Comparison of ENCODE assay signal across 3 cellular contexts in the genomic region with DNA sequence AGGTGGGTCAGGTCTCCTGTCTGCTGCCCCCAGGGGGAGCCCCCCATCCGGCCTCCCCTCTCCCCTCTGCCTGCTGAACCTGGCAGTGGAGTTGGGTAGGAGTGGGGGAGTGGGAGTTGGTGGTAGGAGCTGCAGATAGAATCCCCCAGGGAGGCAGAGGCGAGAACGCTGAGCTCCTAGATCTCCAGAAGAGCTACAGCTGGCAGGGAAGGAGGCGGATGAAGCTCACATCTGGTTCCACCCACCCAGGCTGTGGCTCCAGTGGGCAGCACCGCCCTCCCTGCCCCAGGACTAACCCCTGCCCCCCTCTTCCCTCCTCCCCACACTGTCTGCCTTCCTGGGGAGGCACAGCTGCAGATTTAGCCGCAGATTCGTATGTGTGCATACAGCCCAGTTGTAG.
TF ChIP-seq lines count a peak whose summit lies in the region.

No MANE protein-coding gene starts in this region.

TF ChIP-seq in SK-N-SH, 30 proteins besides CTCF, POLR2A, EP300 and RAD21:
- TF ChIP-seq MXI1 (IDR thresholded peaks at IDR 0.05; ENCODE audit: low read depth, low read length) = no peak
- TF ChIP-seq, protein P1, sequence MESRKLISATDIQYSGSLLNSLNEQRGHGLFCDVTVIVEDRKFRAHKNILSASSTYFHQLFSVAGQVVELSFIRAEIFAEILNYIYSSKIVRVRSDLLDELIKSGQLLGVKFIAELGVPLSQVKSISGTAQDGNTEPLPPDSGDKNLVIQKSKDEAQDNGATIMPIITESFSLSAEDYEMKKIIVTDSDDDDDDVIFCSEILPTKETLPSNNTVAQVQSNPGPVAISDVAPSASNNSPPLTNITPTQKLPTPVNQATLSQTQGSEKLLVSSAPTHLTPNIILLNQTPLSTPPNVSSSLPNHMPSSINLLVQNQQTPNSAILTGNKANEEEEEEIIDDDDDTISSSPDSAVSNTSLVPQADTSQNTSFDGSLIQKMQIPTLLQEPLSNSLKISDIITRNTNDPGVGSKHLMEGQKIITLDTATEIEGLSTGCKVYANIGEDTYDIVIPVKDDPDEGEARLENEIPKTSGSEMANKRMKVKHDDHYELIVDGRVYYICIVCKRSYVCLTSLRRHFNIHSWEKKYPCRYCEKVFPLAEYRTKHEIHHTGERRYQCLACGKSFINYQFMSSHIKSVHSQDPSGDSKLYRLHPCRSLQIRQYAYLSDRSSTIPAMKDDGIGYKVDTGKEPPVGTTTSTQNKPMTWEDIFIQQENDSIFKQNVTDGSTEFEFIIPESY (IDR thresholded peaks at IDR 0.05; ENCODE audit: borderline replicate concordance, low read depth) = no peak
- no peak for TF ChIP-seq TCF12 (IDR thresholded peaks at IDR 0.05)
- TF ChIP-seq CHD2 (IDR thresholded peaks at IDR 0.05; ENCODE audit: low read length, partially characterized antibody) = no peak
- TF ChIP-seq, protein P2, sequence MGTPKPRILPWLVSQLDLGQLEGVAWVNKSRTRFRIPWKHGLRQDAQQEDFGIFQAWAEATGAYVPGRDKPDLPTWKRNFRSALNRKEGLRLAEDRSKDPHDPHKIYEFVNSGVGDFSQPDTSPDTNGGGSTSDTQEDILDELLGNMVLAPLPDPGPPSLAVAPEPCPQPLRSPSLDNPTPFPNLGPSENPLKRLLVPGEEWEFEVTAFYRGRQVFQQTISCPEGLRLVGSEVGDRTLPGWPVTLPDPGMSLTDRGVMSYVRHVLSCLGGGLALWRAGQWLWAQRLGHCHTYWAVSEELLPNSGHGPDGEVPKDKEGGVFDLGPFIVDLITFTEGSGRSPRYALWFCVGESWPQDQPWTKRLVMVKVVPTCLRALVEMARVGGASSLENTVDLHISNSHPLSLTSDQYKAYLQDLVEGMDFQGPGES (IDR thresholded peaks at IDR 0.05; ENCODE audit: low read depth, low read length) = no peak
- no peak for TF ChIP-seq RXRA (IDR thresholded peaks at IDR 0.05; ENCODE audit: borderline replicate concordance, low read depth)
- TF ChIP-seq RCOR1 (IDR thresholded peaks at IDR 0.05; ENCODE audit: low read length) = no peak
- TF ChIP-seq, protein P3, sequence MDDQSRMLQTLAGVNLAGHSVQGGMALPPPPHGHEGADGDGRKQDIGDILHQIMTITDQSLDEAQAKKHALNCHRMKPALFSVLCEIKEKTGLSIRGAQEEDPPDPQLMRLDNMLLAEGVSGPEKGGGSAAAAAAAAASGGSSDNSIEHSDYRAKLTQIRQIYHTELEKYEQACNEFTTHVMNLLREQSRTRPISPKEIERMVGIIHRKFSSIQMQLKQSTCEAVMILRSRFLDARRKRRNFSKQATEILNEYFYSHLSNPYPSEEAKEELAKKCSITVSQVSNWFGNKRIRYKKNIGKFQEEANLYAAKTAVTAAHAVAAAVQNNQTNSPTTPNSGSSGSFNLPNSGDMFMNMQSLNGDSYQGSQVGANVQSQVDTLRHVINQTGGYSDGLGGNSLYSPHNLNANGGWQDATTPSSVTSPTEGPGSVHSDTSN (IDR thresholded peaks at IDR 0.05) = no peak
- TF ChIP-seq SMC3 (IDR thresholded peaks at IDR 0.05; ENCODE audit: low read depth, low read length) = no peak
- no peak for TF ChIP-seq GABPA (IDR thresholded peaks at IDR 0.05; ENCODE audit: low read depth)
- no peak for TF ChIP-seq NFIC (IDR thresholded peaks at IDR 0.05; ENCODE audit: borderline replicate concordance)
- TF ChIP-seq MEF2A (IDR thresholded peaks at IDR 0.05; ENCODE audit: borderline replicate concordance, low read depth) = no peak
- no peak for TF ChIP-seq JUND (IDR thresholded peaks at IDR 0.05)
- no peak for TF ChIP-seq GATA2 (CRISPR knock-in tag; IDR thresholded peaks at IDR 0.05)
- TF ChIP-seq, protein P4, sequence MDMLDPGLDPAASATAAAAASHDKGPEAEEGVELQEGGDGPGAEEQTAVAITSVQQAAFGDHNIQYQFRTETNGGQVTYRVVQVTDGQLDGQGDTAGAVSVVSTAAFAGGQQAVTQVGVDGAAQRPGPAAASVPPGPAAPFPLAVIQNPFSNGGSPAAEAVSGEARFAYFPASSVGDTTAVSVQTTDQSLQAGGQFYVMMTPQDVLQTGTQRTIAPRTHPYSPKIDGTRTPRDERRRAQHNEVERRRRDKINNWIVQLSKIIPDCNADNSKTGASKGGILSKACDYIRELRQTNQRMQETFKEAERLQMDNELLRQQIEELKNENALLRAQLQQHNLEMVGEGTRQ (IDR thresholded peaks at IDR 0.05; ENCODE audit: borderline replicate concordance, low read depth, low read length) = no peak
- TF ChIP-seq TAF1 (IDR thresholded peaks at IDR 0.05; ENCODE audit: borderline replicate concordance, low read depth, low read length) = no peak

TF ChIP-seq in SK-N-SH treated with all-trans-retinoic acid at 6 μM for 48 hours, 23 proteins besides CTCF, POLR2A, EP300 and RAD21:
- no peak for TF ChIP-seq ISL1 (CRISPR knock-in tag; IDR thresholded peaks at IDR 0.05)
- TF ChIP-seq ZNF70 (CRISPR knock-in tag; IDR thresholded peaks at IDR 0.05) = no peak
- no peak for TF ChIP-seq PPARA (CRISPR knock-in tag; IDR thresholded peaks at IDR 0.05; ENCODE audit: borderline replicate concordance)
- no peak for TF ChIP-seq TOX (CRISPR knock-in tag; IDR thresholded peaks at IDR 0.05; ENCODE audit: borderline replicate concordance)
- TF ChIP-seq ZFP30 (CRISPR knock-in tag; IDR thresholded peaks at IDR 0.05) = no peak
- TF ChIP-seq, protein P5, sequence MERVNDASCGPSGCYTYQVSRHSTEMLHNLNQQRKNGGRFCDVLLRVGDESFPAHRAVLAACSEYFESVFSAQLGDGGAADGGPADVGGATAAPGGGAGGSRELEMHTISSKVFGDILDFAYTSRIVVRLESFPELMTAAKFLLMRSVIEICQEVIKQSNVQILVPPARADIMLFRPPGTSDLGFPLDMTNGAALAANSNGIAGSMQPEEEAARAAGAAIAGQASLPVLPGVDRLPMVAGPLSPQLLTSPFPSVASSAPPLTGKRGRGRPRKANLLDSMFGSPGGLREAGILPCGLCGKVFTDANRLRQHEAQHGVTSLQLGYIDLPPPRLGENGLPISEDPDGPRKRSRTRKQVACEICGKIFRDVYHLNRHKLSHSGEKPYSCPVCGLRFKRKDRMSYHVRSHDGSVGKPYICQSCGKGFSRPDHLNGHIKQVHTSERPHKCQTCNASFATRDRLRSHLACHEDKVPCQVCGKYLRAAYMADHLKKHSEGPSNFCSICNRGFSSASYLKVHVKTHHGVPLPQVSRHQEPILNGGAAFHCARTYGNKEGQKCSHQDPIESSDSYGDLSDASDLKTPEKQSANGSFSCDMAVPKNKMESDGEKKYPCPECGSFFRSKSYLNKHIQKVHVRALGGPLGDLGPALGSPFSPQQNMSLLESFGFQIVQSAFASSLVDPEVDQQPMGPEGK (CRISPR knock-in tag; IDR thresholded peaks at IDR 0.05; ENCODE audit: borderline replicate concordance) = no peak
- TF ChIP-seq, protein P6, sequence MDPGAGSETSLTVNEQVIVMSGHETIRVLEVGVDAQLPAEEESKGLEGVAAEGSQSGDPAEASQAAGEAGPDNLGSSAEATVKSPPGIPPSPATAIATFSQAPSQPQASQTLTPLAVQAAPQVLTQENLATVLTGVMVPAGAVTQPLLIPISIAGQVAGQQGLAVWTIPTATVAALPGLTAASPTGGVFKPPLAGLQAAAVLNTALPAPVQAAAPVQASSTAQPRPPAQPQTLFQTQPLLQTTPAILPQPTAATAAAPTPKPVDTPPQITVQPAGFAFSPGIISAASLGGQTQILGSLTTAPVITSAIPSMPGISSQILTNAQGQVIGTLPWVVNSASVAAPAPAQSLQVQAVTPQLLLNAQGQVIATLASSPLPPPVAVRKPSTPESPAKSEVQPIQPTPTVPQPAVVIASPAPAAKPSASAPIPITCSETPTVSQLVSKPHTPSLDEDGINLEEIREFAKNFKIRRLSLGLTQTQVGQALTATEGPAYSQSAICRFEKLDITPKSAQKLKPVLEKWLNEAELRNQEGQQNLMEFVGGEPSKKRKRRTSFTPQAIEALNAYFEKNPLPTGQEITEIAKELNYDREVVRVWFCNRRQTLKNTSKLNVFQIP (CRISPR knock-in tag; IDR thresholded peaks at IDR 0.05; ENCODE audit: borderline replicate concordance, low read depth) = no peak
- TF ChIP-seq OSR1 (CRISPR knock-in tag; IDR thresholded peaks at IDR 0.05) = no peak
- no peak for TF ChIP-seq TCF4 (CRISPR knock-in tag; IDR thresholded peaks at IDR 0.05; ENCODE audit: borderline replicate concordance)
- no peak for TF ChIP-seq ESRRG (CRISPR knock-in tag; IDR thresholded peaks at IDR 0.05)

TF ChIP-seq in K562, 482 proteins besides CTCF, POLR2A, EP300 and RAD21:
- TF ChIP-seq TSC22D4 (tag; IDR thresholded peaks at IDR 0.05) (no peak), ZNF184 (CRISPR knock-in tag; IDR thresholded peaks at IDR 0.05) (no peak), ETV1 (tag; conservative IDR thresholded peaks at IDR 0.05; ENCODE audit: low read depth) (no peak), NCOA4 (IDR thresholded peaks at IDR 0.05; ENCODE audit: partially characterized antibody) (no peak), ARHGAP35 (IDR thresholded peaks at IDR 0.05; ENCODE audit: partially characterized antibody) (no peak), CHD4 (IDR thresholded peaks at IDR 0.05; ENCODE audit: insufficient read depth, insufficient replicate concordance, low read depth, low read length, poor library complexity, severe bottlenecking) (no peak), ZNF79 (CRISPR knock-in tag; IDR thresholded peaks at IDR 0.05; ENCODE audit: low read depth) (no peak), EZH2 (IDR thresholded peaks at IDR 0.05; ENCODE audit: borderline replicate concordance, low read depth, low read length) (no peak), EGR1 (conservative IDR thresholded peaks at IDR 0.05) (no peak), ZFP36 (IDR thresholded peaks at IDR 0.05; ENCODE audit: low read depth, low read length, partially characterized antibody) (peak; percentile 46)
- TF ChIP-seq, protein P7, sequence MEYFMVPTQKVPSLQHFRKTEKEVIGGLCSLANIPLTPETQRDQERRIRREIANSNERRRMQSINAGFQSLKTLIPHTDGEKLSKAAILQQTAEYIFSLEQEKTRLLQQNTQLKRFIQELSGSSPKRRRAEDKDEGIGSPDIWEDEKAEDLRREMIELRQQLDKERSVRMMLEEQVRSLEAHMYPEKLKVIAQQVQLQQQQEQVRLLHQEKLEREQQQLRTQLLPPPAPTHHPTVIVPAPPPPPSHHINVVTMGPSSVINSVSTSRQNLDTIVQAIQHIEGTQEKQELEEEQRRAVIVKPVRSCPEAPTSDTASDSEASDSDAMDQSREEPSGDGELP (CRISPR knock-in tag; IDR thresholded peaks at IDR 0.05; ENCODE audit: borderline replicate concordance) = peak; percentile 38; the same call in 1 of the 2 replicates
- TF ChIP-seq, protein P8, sequence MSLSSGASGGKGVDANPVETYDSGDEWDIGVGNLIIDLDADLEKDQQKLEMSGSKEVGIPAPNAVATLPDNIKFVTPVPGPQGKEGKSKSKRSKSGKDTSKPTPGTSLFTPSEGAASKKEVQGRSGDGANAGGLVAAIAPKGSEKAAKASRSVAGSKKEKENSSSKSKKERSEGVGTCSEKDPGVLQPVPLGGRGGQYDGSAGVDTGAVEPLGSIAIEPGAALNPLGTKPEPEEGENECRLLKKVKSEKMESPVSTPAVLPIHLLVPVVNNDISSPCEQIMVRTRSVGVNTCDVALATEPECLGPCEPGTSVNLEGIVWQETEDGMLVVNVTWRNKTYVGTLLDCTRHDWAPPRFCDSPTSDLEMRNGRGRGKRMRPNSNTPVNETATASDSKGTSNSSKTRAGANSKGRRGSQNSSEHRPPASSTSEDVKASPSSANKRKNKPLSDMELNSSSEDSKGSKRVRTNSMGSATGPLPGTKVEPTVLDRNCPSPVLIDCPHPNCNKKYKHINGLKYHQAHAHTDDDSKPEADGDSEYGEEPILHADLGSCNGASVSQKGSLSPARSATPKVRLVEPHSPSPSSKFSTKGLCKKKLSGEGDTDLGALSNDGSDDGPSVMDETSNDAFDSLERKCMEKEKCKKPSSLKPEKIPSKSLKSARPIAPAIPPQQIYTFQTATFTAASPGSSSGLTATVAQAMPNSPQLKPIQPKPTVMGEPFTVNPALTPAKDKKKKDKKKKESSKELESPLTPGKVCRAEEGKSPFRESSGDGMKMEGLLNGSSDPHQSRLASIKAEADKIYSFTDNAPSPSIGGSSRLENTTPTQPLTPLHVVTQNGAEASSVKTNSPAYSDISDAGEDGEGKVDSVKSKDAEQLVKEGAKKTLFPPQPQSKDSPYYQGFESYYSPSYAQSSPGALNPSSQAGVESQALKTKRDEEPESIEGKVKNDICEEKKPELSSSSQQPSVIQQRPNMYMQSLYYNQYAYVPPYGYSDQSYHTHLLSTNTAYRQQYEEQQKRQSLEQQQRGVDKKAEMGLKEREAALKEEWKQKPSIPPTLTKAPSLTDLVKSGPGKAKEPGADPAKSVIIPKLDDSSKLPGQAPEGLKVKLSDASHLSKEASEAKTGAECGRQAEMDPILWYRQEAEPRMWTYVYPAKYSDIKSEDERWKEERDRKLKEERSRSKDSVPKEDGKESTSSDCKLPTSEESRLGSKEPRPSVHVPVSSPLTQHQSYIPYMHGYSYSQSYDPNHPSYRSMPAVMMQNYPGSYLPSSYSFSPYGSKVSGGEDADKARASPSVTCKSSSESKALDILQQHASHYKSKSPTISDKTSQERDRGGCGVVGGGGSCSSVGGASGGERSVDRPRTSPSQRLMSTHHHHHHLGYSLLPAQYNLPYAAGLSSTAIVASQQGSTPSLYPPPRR (CRISPR knock-in tag; IDR thresholded peaks at IDR 0.05; ENCODE audit: borderline replicate concordance) = 0 out of 2 replicates have a peak, but pooled peaks have one; percentile 17
- TF ChIP-seq, protein P9, sequence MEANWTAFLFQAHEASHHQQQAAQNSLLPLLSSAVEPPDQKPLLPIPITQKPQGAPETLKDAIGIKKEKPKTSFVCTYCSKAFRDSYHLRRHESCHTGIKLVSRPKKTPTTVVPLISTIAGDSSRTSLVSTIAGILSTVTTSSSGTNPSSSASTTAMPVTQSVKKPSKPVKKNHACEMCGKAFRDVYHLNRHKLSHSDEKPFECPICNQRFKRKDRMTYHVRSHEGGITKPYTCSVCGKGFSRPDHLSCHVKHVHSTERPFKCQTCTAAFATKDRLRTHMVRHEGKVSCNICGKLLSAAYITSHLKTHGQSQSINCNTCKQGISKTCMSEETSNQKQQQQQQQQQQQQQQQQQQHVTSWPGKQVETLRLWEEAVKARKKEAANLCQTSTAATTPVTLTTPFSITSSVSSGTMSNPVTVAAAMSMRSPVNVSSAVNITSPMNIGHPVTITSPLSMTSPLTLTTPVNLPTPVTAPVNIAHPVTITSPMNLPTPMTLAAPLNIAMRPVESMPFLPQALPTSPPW (CRISPR knock-in tag; IDR thresholded peaks at IDR 0.05) = peak; percentile 83
- TF ChIP-seq, protein P10, sequence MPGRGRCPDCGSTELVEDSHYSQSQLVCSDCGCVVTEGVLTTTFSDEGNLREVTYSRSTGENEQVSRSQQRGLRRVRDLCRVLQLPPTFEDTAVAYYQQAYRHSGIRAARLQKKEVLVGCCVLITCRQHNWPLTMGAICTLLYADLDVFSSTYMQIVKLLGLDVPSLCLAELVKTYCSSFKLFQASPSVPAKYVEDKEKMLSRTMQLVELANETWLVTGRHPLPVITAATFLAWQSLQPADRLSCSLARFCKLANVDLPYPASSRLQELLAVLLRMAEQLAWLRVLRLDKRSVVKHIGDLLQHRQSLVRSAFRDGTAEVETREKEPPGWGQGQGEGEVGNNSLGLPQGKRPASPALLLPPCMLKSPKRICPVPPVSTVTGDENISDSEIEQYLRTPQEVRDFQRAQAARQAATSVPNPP (IDR thresholded peaks at IDR 0.05; ENCODE audit: borderline replicate concordance, insufficient read depth, insufficient read length) = no peak
